In genomic region chr5:143466632-143467031, GRCh38 we compare ENCODE assay signal across 31 cellular contexts.
DNase-seq lines count a peak whose midpoint lies in the region; ATAC-seq, FAIRE-seq and TF ChIP-seq lines count a peak whose summit lies in the region.
"Had no signal": no experiment of that assay in that cellular context is flagged by ENCODE, and none has a peak within 500 bp of the region (broad histone marks: within the 10 kb centered on the region; RNA-seq: fewer than 3 reads in every experiment).

No MANE protein-coding gene starts in this region.

- TF ChIP-seq EP300 in SK-N-SH (IDR thresholded peaks at IDR 0.05; ENCODE audit: borderline replicate concordance in 1 of 2, low read depth in 1 of 2, low read length in 1 of 2) (no peak), HepG2 (IDR thresholded peaks at IDR 0.05; ENCODE audit: low read depth in 2 of 2, low read length in 2 of 2) (0 out of 4 replicates have a peak, but pooled peaks of 1 of the 2 experiments have one; percentile 19), HepG2 (CRISPR knock-in tag; IDR thresholded peaks at IDR 0.05; ENCODE audit: borderline replicate concordance) (no peak)

- BruUV-seq in HepG2 (replicated peaks; lab: Mats Ljungman, UMichigan), result no TSS peak

- H3F3A ChIP-seq in SK-N-SH (replicated peaks; ENCODE audit: insufficient read depth), result no peaks in the 10 kb centered on the region

- no peaks in the 10 kb centered on the region for H3K27me3 ChIP-seq in SK-N-SH (ENCODE audit: insufficient read depth)
- peaks cover 0 to 2% of the 10 kb centered on the region in 2 experiments; a peak in 1 of 5 replicates for H3K27me3 ChIP-seq in HepG2 (ENCODE audit: control insufficient read depth in 1 of 2, insufficient read depth in 2 of 2, low read length in 2 of 2)
- H3K27me3 ChIP-seq in right lobe of liver, result no peaks in the 10 kb centered on the region
- H3K27me3 ChIP-seq: BE2C; BLaER1; BLaER1 treated with 17β-estradiol and CSF1 and Interleukin-3, amounts not matched to agents 10 nM and 100 nM had no signal

- intact Hi-C loops in HepG2 (cut with micrococcal nuclease; ENCODE audit: unreplicated experiment) (no loop called here), right lobe of liver (cut with DNase I) (no loop called here)

- H3K4me2 ChIP-seq in SK-N-SH (no peak overlapping the region), HepG2 (ENCODE audit: low read depth, low read length) (no peak overlapping the region)
- H3K4me2 ChIP-seq: A549; BLaER1; BLaER1 treated with 17β-estradiol and CSF1 and Interleukin-3, amounts not matched to agents 10 nM and 100 nM had no signal

- no peaks in the 10 kb centered on the region for H3K79me2 ChIP-seq in SK-N-SH (ENCODE audit: insufficient read depth)
- H3K79me2 ChIP-seq in HepG2 (ENCODE audit: insufficient read depth, low read length), result no peaks in the 10 kb centered on the region

- H3K9me3 ChIP-seq in SK-N-SH (no peaks in the 10 kb centered on the region), HepG2 (ENCODE audit: low read length) (no peaks in the 10 kb centered on the region), right lobe of liver (no peaks in the 10 kb centered on the region)
- H3K9me3 ChIP-seq: BE2C had no signal

- TF ChIP-seq RAD21 in SK-N-SH (IDR thresholded peaks at IDR 0.05; ENCODE audit: low read length) (no peak), HepG2 (CRISPR knock-in tag; IDR thresholded peaks at IDR 0.05) (no peak)

- H3K9ac ChIP-seq in SK-N-SH, result no peak overlapping the region
- no peak overlapping the region for H3K9ac ChIP-seq in HepG2 (ENCODE audit: insufficient read depth, low read depth, low read length)
- H3K9ac ChIP-seq: BLaER1; BLaER1 treated with 17β-estradiol and CSF1 and Interleukin-3, amounts not matched to agents 10 nM and 100 nM had no signal

- ATAC-seq in SK-N-SH treated with all-trans-retinoic acid at 6 μM for 48 hours, result no peak
- ATAC-seq in HepG2, result peak; percentile 77
- no peak for ATAC-seq in right lobe of liver
- ATAC-seq: A549; CD8-positive, alpha-beta T cell had no signal

- H2AFZ ChIP-seq in SK-N-SH (ENCODE audit: low read depth) (0 out of 2 replicates have a peak overlapping the region, but pooled peaks have one; percentile 26), HepG2 (ENCODE audit: low read length) (no peak overlapping the region)

- H3K27ac ChIP-seq in SK-N-SH (ENCODE audit: low read depth in 2 of 2, low read length in 1 of 2) (no peak overlapping the region), HepG2 (ENCODE audit: extremely low read length, insufficient read depth, low read length) (no peak overlapping the region), right lobe of liver (no peak overlapping the region), substantia nigra (ENCODE audit: low read depth, low read length, poor library complexity, severe bottlenecking) (no peak overlapping the region)
- H3K27ac ChIP-seq: 22Rv1; A549; BLaER1; BLaER1 treated with 17β-estradiol and CSF1 and Interleukin-3, amounts not matched to agents 10 nM and 100 nM; C4-2B had no signal

- in situ Hi-C loops in HepG2 (cut with HindIII; ENCODE audit: extremely low pct_ligation_motif_present, low pct_unique_long_range_greater_than_20kb), result no loop called here

- H4K20me1 ChIP-seq in SK-N-SH (ENCODE audit: insufficient read depth) (no peaks in the 10 kb centered on the region), HepG2 (ENCODE audit: insufficient read depth, low read length) (no peaks in the 10 kb centered on the region)
- H4K20me1 ChIP-seq: BLaER1; BLaER1 treated with 17β-estradiol and CSF1 and Interleukin-3, amounts not matched to agents 10 nM and 100 nM had no signal

- H3K36me3 ChIP-seq in SK-N-SH (replicated peaks in 1 of 2; ENCODE audit: control insufficient read depth in 1 of 2, insufficient read depth in 2 of 2, low read length in 1 of 2) (no peaks in the 10 kb centered on the region), HepG2 (replicated peaks in 1 of 2; ENCODE audit: control insufficient read depth in 1 of 2, insufficient read depth in 2 of 2, low read length in 2 of 2) (no peaks in the 10 kb centered on the region), right lobe of liver (no peaks in the 10 kb centered on the region)
- H3K36me3 ChIP-seq: BE2C; BLaER1; BLaER1 treated with 17β-estradiol and CSF1 and Interleukin-3, amounts not matched to agents 10 nM and 100 nM had no signal

- no peak for TF ChIP-seq CTCF in SK-N-SH (IDR thresholded peaks at IDR 0.05)
- no peak for TF ChIP-seq CTCF in HepG2 (CRISPR knock-in tag; IDR thresholded peaks at IDR 0.05)
- no peak for TF ChIP-seq CTCF in right lobe of liver (IDR thresholded peaks at IDR 0.05)

- DNase-seq in SK-N-SH (no peak), HepG2 (ENCODE audit: low spot score) (no peak), right lobe of liver (no peak), GM12892 (ENCODE audit: insufficient read length) (no peak), substantia nigra (lab: John Stamatoyannopoulos, UW) (no peak)
- DNase-seq: 8988T; ACHN; AML-193; BE2C; C1 segment of cervical spinal cord; Caco-2; Calu3; CD4-positive, alpha-beta memory T cell; CD4-positive, alpha-beta T cell; CD4-positive, CD25-positive, alpha-beta regulatory T cell; CD8-positive, alpha-beta memory T cell; CD8-positive, alpha-beta T cell; COR-L47; DMS 273 treated with DMSO at 0.1 percent for 48 hours; DMS153; DMS53; DMS79; DMS79 treated with DMSO at 0.1 percent for 48 hours; DND-41; EL had no signal

- CTCF ChIA-PET in SK-N-SH (lab: Yijun Ruan, JAX), result no interaction called here
- CTCF ChIA-PET in HepG2 (lab: Yijun Ruan, JAX; ENCODE audit: low intra/inter-chr PET ratio, low total read pairs), result no interaction called here

- POLR2A ChIA-PET in SK-N-SH (lab: Yijun Ruan, JAX) (no interaction called here), HepG2 (lab: Yijun Ruan, JAX) (no interaction called here)

- 92% methylated on average over 1 of the region's 1 CpG for WGBS in SK-N-SH (ENCODE audit: low lambda C conversion rate)
- WGBS in HepG2 (ENCODE audit: low lambda C conversion rate), result 93% methylated on average over 1 of the region's 1 CpG
- WGBS in right lobe of liver (ENCODE audit: insufficient coverage, low coverage, low lambda C conversion rate, missing lambda C conversion rate), result 100% methylated on average over 1 of the region's 1 CpG

- H3K4me3 ChIP-seq in SK-N-SH (ENCODE audit: low read depth in 2 of 2, low read length in 1 of 2) (no peak overlapping the region), HepG2 (replicated peaks in 1 of 3; ENCODE audit: insufficient read depth in 1 of 3, low read depth in 2 of 3, low read length in 3 of 3) (no peak overlapping the region), right lobe of liver (no peak overlapping the region)
- H3K4me3 ChIP-seq: A549; BLaER1; BLaER1 treated with 17β-estradiol and CSF1 and Interleukin-3, amounts not matched to agents 10 nM and 100 nM had no signal

- H3K4me1 ChIP-seq in SK-N-SH (ENCODE audit: control insufficient read depth in 1 of 2, insufficient read depth in 2 of 2, low read depth in 1 of 2, low read length in 1 of 2), result peaks cover 0 to 7% of the 10 kb centered on the region in 2 experiments; a peak in 1 of 4 replicates
- peaks cover 20% of the 10 kb centered on the region for H3K4me1 ChIP-seq in HepG2 (ENCODE audit: insufficient read depth, low read length)
- H3K4me1 ChIP-seq in right lobe of liver, result no peaks in the 10 kb centered on the region
- H3K4me1 ChIP-seq: BE2C; BLaER1; BLaER1 treated with 17β-estradiol and CSF1 and Interleukin-3, amounts not matched to agents 10 nM and 100 nM had no signal

- no peak for TF ChIP-seq POLR2A in HepG2 (IDR thresholded peaks at IDR 0.05; ENCODE audit: insufficient read depth in 1 of 2, low read depth in 2 of 2, low read length in 2 of 2)
- no peak for TF ChIP-seq POLR2A in right lobe of liver (IDR thresholded peaks at IDR 0.05)
- TF ChIP-seq POLR2A in GM12892 (IDR thresholded peaks at IDR 0.05; ENCODE audit: low read depth, low read length), result no peak

- no peaks in the 10 kb centered on the region for H3K9me2 ChIP-seq in SK-N-SH

- FAIRE-seq in HepG2 (lab: Jason Lieb, UNC), result no peak
- FAIRE-seq in GM12892 (lab: Jason Lieb, UNC), result peak; percentile 57
- FAIRE-seq: A549 had no signal

TF ChIP-seq in SK-N-SH, 30 proteins besides CTCF, POLR2A, EP300 and RAD21 (continues in another document):
- TF ChIP-seq POLR2AphosphoS5 (IDR thresholded peaks at IDR 0.05; ENCODE audit: low read depth, low read length) (no peak), MEF2A (IDR thresholded peaks at IDR 0.05; ENCODE audit: borderline replicate concordance, low read depth) (no peak), USF2 (IDR thresholded peaks at IDR 0.05; ENCODE audit: borderline replicate concordance, low read depth, low read length) (no peak)

TF ChIP-seq in SK-N-SH treated with all-trans-retinoic acid at 6 μM for 48 hours, 23 proteins besides CTCF, POLR2A, EP300 and RAD21:
- TF ChIP-seq OSR1 (CRISPR knock-in tag; IDR thresholded peaks at IDR 0.05), result no peak
- no peak for TF ChIP-seq PPARA (CRISPR knock-in tag; IDR thresholded peaks at IDR 0.05; ENCODE audit: borderline replicate concordance)

TF ChIP-seq in HepG2, 621 proteins besides CTCF, POLR2A, EP300 and RAD21 (continues in another document):
- TF ChIP-seq HNRNPH1 (optimal IDR thresholded peaks at IDR 0.05; ENCODE audit: low read depth, low read length) (no peak), ZNF629 (CRISPR knock-in tag; conservative IDR thresholded peaks at IDR 0.05) (peak; percentile 86), HNF4G (IDR thresholded peaks at IDR 0.05; ENCODE audit: borderline replicate concordance, low read depth, low read length) (peak; percentile 56; the same call in 1 of the 2 replicates), HNF4G (CRISPR knock-in tag; IDR thresholded peaks at IDR 0.05; ENCODE audit: borderline replicate concordance, low read depth) (no peak), HOXA9 (CRISPR knock-in tag; IDR thresholded peaks at IDR 0.05; ENCODE audit: borderline replicate concordance) (no peak), HINFP (CRISPR knock-in tag; IDR thresholded peaks at IDR 0.05; ENCODE audit: low read depth) (no peak), ZNF234 (CRISPR knock-in tag; conservative IDR thresholded peaks at IDR 0.05) (no peak), CBFB (CRISPR knock-in tag; IDR thresholded peaks at IDR 0.05) (no peak)
